ENCODE assay signal across 9 cellular contexts in the genomic region with DNA sequence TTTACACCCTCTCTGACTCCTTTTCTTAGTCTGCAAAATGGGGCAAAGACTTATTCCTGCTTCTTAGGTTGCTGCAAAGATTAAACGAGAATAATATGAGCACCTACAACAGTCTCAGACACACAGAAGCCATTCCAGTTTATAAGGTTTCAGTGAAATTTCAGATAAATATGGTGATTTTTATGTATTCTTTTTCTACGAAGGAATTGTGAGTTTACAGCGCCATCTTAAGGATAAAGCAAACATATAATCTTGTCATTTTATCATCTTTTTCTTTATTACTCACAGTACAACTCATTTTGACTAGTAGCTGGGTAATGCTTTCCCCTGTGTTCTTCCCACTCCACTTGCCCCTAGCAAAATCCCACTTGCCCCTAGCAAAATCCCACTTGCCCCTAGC. TPM values are rescaled to one million over a fixed set of nuclear protein-coding genes. Genes with fewer than 3 reads are reported as not detected.
DNase-seq lines count a peak whose midpoint lies in the region; ATAC-seq, FAIRE-seq and TF ChIP-seq lines count a peak whose summit lies in the region.
"Had no signal": no experiment of that assay in that cellular context is flagged by ENCODE, and none has a peak within 500 bp of the region (broad histone marks: within the 10 kb centered on the region; RNA-seq: fewer than 3 reads in every experiment).

No MANE protein-coding gene starts in this region.

- H3K9me3 ChIP-seq in BE2C, result no peaks in the 10 kb centered on the region
- no peaks in the 10 kb centered on the region for H3K9me3 ChIP-seq in astrocyte (ENCODE audit: insufficient read depth, low read depth, low read length)
- H3K9me3 ChIP-seq in ascending aorta, result no peaks in the 10 kb centered on the region

- peak; percentile 33; the same call in 1 of the 2 replicates for TF ChIP-seq CTCF in BE2C (IDR thresholded peaks at IDR 0.05; ENCODE audit: low read depth, low read length)
- peak; percentile 43 for TF ChIP-seq CTCF in LNCaP clone FGC (IDR thresholded peaks at IDR 0.05; ENCODE audit: control insufficient read depth, extremely low read depth, insufficient read depth)
- TF ChIP-seq CTCF in astrocyte (IDR thresholded peaks at IDR 0.05; ENCODE audit: insufficient read depth, low read depth, low read length), result peak; percentile 32
- TF ChIP-seq CTCF in ascending aorta (IDR thresholded peaks at IDR 0.05), result peak in 1 of 3 experiments; percentile 28

- no peaks in the 10 kb centered on the region for H4K20me1 ChIP-seq in astrocyte (ENCODE audit: insufficient read depth, low read length)

- no peak overlapping the region for H2AFZ ChIP-seq in astrocyte (ENCODE audit: low read depth, low read length)

- no peak for DNase-seq in BE2C
- DNase-seq in LNCaP clone FGC (ENCODE audit: low read depth), result no peak
- DNase-seq in astrocyte (ENCODE audit: low read depth), result peak; percentile 12
- DNase-seq in kidney tubule cell (ENCODE audit: low spot score), result peak; percentile 33
- no peak for DNase-seq in DMS153 treated with DMSO at 0.1 percent for 48 hours (lab: John Stamatoyannopoulos, UW; ENCODE audit: unreplicated experiment)
- no peak for DNase-seq in ascending aorta (ENCODE audit: low spot score in 2 of 2)

- H3K27ac Mint-ChIP-seq in astrocyte (ENCODE audit: unreplicated experiment), result peak overlapping the region; percentile 28

- H3K79me2 ChIP-seq in astrocyte (ENCODE audit: insufficient read depth, low read length), result no peaks in the 10 kb centered on the region

- H3K36me3 Mint-ChIP-seq in astrocyte (ENCODE audit: low read depth, unreplicated experiment), result peaks cover 17% of the 10 kb centered on the region

- H3K4me2 ChIP-seq in astrocyte (ENCODE audit: low read length), result no peak overlapping the region

- H3K27ac ChIP-seq in astrocyte (ENCODE audit: low read depth, low read length) (no peak overlapping the region), ascending aorta (peak overlapping the region in 1 of 2 donors; percentile 56)

- ATAC-seq in GM21515 (IDR thresholded peaks at IDR 0.05; ENCODE audit: unreplicated experiment), result no peak
- ATAC-seq in GM21390 (IDR thresholded peaks at IDR 0.05; ENCODE audit: unreplicated experiment), result no peak
- ATAC-seq: GM12878 had no signal

- H3K27me3 ChIP-seq in BE2C (peaks cover 3% of the 10 kb centered on the region; the same call in 1 of the 2 replicates), astrocyte (ENCODE audit: insufficient read depth, low read length) (no peaks in the 10 kb centered on the region), ascending aorta (no peaks in the 10 kb centered on the region)

- H3K9ac ChIP-seq in astrocyte (ENCODE audit: low read length), result no peak overlapping the region

- H3K9me3 Mint-ChIP-seq in astrocyte (ENCODE audit: unreplicated experiment), result peaks cover 5% of the 10 kb centered on the region

- intact Hi-C loops in ascending aorta (cut with DNase I), result loop anchor here (5.0 kb wide), 1 partner anchor 257 kb away; no protein-coding TSS in a partner anchor

- H3K27me3 Mint-ChIP-seq in astrocyte (ENCODE audit: low read depth, unreplicated experiment), result no peaks in the 10 kb centered on the region

- H3K4me1 ChIP-seq in BE2C, result no peaks in the 10 kb centered on the region
- no peaks in the 10 kb centered on the region for H3K4me1 ChIP-seq in astrocyte (ENCODE audit: insufficient read depth, low read length)
- peaks cover 0 to 10% of the 10 kb centered on the region in 2 donors for H3K4me1 ChIP-seq in ascending aorta

- H3K36me3 ChIP-seq in BE2C (no peaks in the 10 kb centered on the region), astrocyte (ENCODE audit: insufficient read depth, low read length) (no peaks in the 10 kb centered on the region), ascending aorta (no peaks in the 10 kb centered on the region)

- peak; percentile 80 for FAIRE-seq in astrocyte (lab: Jason Lieb, UNC)
- FAIRE-seq: GM12878 had no signal

- no peak overlapping the region for H3K4me3 Mint-ChIP-seq in astrocyte (ENCODE audit: unreplicated experiment)

- peaks cover 15% of the 10 kb centered on the region for H3K4me1 Mint-ChIP-seq in astrocyte (ENCODE audit: low read depth, unreplicated experiment)

- H3K4me3 ChIP-seq in BE2C (ENCODE audit: low read depth, low read length) (no peak overlapping the region), LNCaP clone FGC (ENCODE audit: low read depth, low read length) (no peak overlapping the region), astrocyte (ENCODE audit: insufficient read depth, low read depth, low read length) (no peak overlapping the region), ascending aorta (peak overlapping the region in 1 of 2 donors; percentile 9)
- H3K4me3 ChIP-seq: GM12878 had no signal

RNA-seq across cellular contexts. Expression of a gene that starts 29.2 kb away (rescaled TPM):
- 6.9 TPM for polyA plus RNA-seq in BE2C (2012; ENCODE audit: insufficient read depth, insufficient read length, low read depth)
- total RNA-seq in astrocyte, result 26.8 and 27.4 TPM in 2 replicates
- 13.9 TPM for total RNA-seq in ascending aorta

Comparison
In these comparisons a context has a peak if more than half of its experiments do, and no peak if none do; other contexts are left out.
1. DNase-seq: peak in astrocyte (single experiment) and kidney tubule cell (single experiment); none in BE2C (single experiment), LNCaP clone FGC (single experiment), DMS153 treated with DMSO at 0.1 percent for 48 hours (single experiment) and ascending aorta (0 of 2).